12 cellular contexts compared by ENCODE assay signal in the genomic region with DNA sequence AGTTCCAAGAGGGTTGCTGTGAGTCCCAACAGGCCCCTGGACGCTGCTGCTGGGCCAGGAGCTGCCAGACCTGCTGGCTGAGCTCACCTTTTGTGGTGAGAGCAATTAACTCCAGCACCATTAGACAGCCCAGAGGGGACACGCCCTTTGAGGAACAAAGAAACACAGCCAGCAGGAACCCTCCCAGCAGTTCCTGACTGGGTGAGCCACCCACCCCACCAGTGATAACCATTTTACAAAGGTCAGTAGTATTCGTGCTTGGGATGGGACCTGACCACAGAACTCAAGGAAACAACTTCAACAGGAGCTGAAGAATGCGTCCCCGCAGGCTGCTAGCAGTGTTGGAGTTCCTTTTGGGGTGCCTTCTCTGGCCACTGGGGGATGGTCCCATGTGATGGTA. TPM values are rescaled to one million over a fixed set of nuclear protein-coding genes. Genes with fewer than 3 reads are reported as not detected.
A peak's percentile ranks its signal among the peaks of the same experiment; 100 is the strongest.
DNase-seq lines count a peak whose midpoint lies in the region; ATAC-seq and TF ChIP-seq lines count a peak whose summit lies in the region.
"Had no signal": no experiment of that assay in that cellular context is flagged by ENCODE, and none has a peak within 500 bp of the region (broad histone marks: within the 10 kb centered on the region; RNA-seq: fewer than 3 reads in every experiment).

No MANE protein-coding gene starts in this region.

- H3K9me3 Mint-ChIP-seq in MCF 10A (ENCODE audit: unreplicated experiment), result no peaks in the 10 kb centered on the region
- H3K9me3 Mint-ChIP-seq: dendritic cell treated with granulocyte-macrophage colony-stimulating factor and Interleukin-4, amounts not matched to agents 40 ng/mL and 50 ng/mL, for 4 days had no signal

- H3K27ac Mint-ChIP-seq in MCF 10A (ENCODE audit: low read depth, unreplicated experiment), result peak overlapping the region; percentile 66
- H3K27ac Mint-ChIP-seq: dendritic cell treated with granulocyte-macrophage colony-stimulating factor and Interleukin-4, amounts not matched to agents 40 ng/mL and 50 ng/mL, for 4 days had no signal

- no peak overlapping the region for H4K8ac ChIP-seq in mesendoderm (ENCODE audit: low read depth, low read length)

- H3K27ac ChIP-seq in ACC112 (ENCODE audit: low read depth, low read length), result peak overlapping the region; percentile 25; the same call in 1 of the 2 replicates
- no peak overlapping the region for H3K27ac ChIP-seq in mesendoderm (ENCODE audit: low read depth, low read length)

- H3K4me1 ChIP-seq in ACC112 (ENCODE audit: control insufficient read depth, insufficient read depth, low read length, unreplicated experiment) (peaks cover 20% of the 10 kb centered on the region), mesendoderm (ENCODE audit: control insufficient read depth, low read depth, low read length) (peaks cover 17% of the 10 kb centered on the region)

- H3K36me3 ChIP-seq in ACC112 (ENCODE audit: insufficient read depth, low read length) (no peaks in the 10 kb centered on the region), mesendoderm (ENCODE audit: control insufficient read depth, insufficient read depth, low read length) (no peaks in the 10 kb centered on the region)

- H2BK5ac ChIP-seq in mesendoderm (ENCODE audit: low read length), result peak overlapping the region; percentile 82

- intact Hi-C loops in MCF 10A (cut with micrococcal nuclease), result loop anchor here (2.0 kb wide), 1 partner anchor 40 kb away; a partner anchor contains a TSS

- DNase-seq in NCI-H1105 treated with DMSO at 0.1 percent for 48 hours (lab: John Stamatoyannopoulos, UW) (peak; percentile 85), MCF 10A (ENCODE audit: unreplicated experiment) (peak; percentile 84), mesendoderm (peak; percentile 63), left lobe of liver (ENCODE audit: low spot score) (no peak), NAMALWA (ENCODE audit: low spot score) (no peak)
- DNase-seq: activated CD4-positive, CD25-positive, alpha-beta regulatory T cell; activated naive CD4-positive, alpha-beta T cell; SHP77 had no signal

- H3K4me3 ChIP-seq in ACC112 (ENCODE audit: low read depth, low read length) (no peak overlapping the region), mesendoderm (ENCODE audit: low read length) (no peak overlapping the region)

- no peaks in the 10 kb centered on the region for H3K36me3 Mint-ChIP-seq in MCF 10A (ENCODE audit: insufficient read depth, unreplicated experiment)

- no peak for TF ChIP-seq CTCF in MCF 10A (IDR thresholded peaks at IDR 0.05; ENCODE audit: unreplicated experiment)

- H3K79me2 ChIP-seq in ACC112 (ENCODE audit: control insufficient read depth, insufficient read depth, low read length, unreplicated experiment), result no peaks in the 10 kb centered on the region
- no peaks in the 10 kb centered on the region for H3K79me2 ChIP-seq in mesendoderm (ENCODE audit: control insufficient read depth, insufficient read depth, low read length)

- no peak overlapping the region for H3K23ac ChIP-seq in mesendoderm (ENCODE audit: low read length)

- H4K5ac ChIP-seq in mesendoderm (ENCODE audit: low read length), result peak overlapping the region; percentile 91

- H2AK5ac ChIP-seq in mesendoderm (ENCODE audit: low read length), result peak overlapping the region; percentile 99

- H3K9ac ChIP-seq in mesendoderm (ENCODE audit: low read length), result peak overlapping the region; percentile 45

- H3K18ac ChIP-seq in mesendoderm (ENCODE audit: low read length), result no peak overlapping the region

- H3K79me1 ChIP-seq in mesendoderm (ENCODE audit: low read length), result no peaks in the 10 kb centered on the region

- peaks cover 36% of the 10 kb centered on the region for H3K4me1 Mint-ChIP-seq in MCF 10A (ENCODE audit: insufficient read depth, unreplicated experiment)

- POLR2A ChIA-PET in MCF 10A (lab: Yijun Ruan, JAX), result interaction anchor here (0.8 to 3.5 kb wide), 13 partner anchors 10 to 173 kb away, joined by 3 to 27 read pairs (median 5); no protein-coding TSS in a partner anchor

- H2AFZ ChIP-seq in ACC112 (ENCODE audit: low read length, unreplicated experiment), result no peak overlapping the region

- H3K27me3 ChIP-seq in ACC112 (ENCODE audit: insufficient read depth, low read length) (no peaks in the 10 kb centered on the region), mesendoderm (ENCODE audit: insufficient read depth, low read length, poor library complexity) (no peaks in the 10 kb centered on the region)

- no peak for ATAC-seq in HG03196 (IDR thresholded peaks at IDR 0.05; ENCODE audit: unreplicated experiment)
- no peak for ATAC-seq in left lobe of liver
- no peak for ATAC-seq in HG03520 (IDR thresholded peaks at IDR 0.05; ENCODE audit: unreplicated experiment)

- H2BK15ac ChIP-seq in mesendoderm (replicated peaks; ENCODE audit: low read depth), result no peak overlapping the region

- no CpG with 5 or more reads among the region's 5 CpGs for WGBS in mesendoderm (ENCODE audit: extremely low coverage, insufficient coverage, low lambda C conversion rate)

- no TSS peak for BruUV-seq in MCF 10A (replicated peaks; lab: Mats Ljungman, UMichigan)

- no peak overlapping the region for H3K4me3 Mint-ChIP-seq in MCF 10A (ENCODE audit: unreplicated experiment)
- H3K4me3 Mint-ChIP-seq: dendritic cell treated with granulocyte-macrophage colony-stimulating factor and Interleukin-4, amounts not matched to agents 40 ng/mL and 50 ng/mL, for 4 days had no signal

- H3K4me2 ChIP-seq in mesendoderm (ENCODE audit: low read length), result no peak overlapping the region

- peaks cover 3% of the 10 kb centered on the region for H3K27me3 Mint-ChIP-seq in MCF 10A (ENCODE audit: insufficient read depth, unreplicated experiment)

- H3K56ac ChIP-seq in mesendoderm (ENCODE audit: low read length), result peak overlapping the region; percentile 87

- peak overlapping the region; percentile 1 for H3K4ac ChIP-seq in mesendoderm (ENCODE audit: low read depth, low read length)

- H2BK120ac ChIP-seq in mesendoderm (ENCODE audit: low read depth, low read length), result no peak overlapping the region

- CTCF ChIA-PET in MCF 10A (lab: Yijun Ruan, JAX), result interaction anchor here (0.6 to 3.9 kb wide), 10 partner anchors 9 to 258 kb away, joined by 3 to 49 read pairs (median 4); a partner anchor contains a TSS

RNA-seq across cellular contexts. Expression of a gene that starts 38.8 kb away (rescaled TPM):
- total RNA-seq in MCF 10A (2022), result 22.5 and 29.4 TPM in 2 replicates
- 11.2 TPM for polyA plus RNA-seq in mesendoderm (2013, experiment 1 of 2)
- 11.4 TPM for polyA plus RNA-seq in mesendoderm (2013, experiment 2 of 2)
- total RNA-seq in left lobe of liver, result 1.3 TPM

Comparison
In these comparisons a context has a peak if more than half of its experiments do, and no peak if none do; other contexts are left out.
1. DNase-seq: peak in NCI-H1105 treated with DMSO at 0.1 percent for 48 hours (single experiment), MCF 10A (single experiment) and mesendoderm (single experiment); none in left lobe of liver (single experiment) and NAMALWA (single experiment).
2. RNA of a gene that starts 38.8 kb away (total RNA-seq): 22.5 to 29.4 TPM in MCF 10A; 1.3 TPM in left lobe of liver (single experiment); every median in the first group is over 10 times any median in the second.